Comparison of ENCODE assay signal across 8 cellular contexts in the genomic region with DNA sequence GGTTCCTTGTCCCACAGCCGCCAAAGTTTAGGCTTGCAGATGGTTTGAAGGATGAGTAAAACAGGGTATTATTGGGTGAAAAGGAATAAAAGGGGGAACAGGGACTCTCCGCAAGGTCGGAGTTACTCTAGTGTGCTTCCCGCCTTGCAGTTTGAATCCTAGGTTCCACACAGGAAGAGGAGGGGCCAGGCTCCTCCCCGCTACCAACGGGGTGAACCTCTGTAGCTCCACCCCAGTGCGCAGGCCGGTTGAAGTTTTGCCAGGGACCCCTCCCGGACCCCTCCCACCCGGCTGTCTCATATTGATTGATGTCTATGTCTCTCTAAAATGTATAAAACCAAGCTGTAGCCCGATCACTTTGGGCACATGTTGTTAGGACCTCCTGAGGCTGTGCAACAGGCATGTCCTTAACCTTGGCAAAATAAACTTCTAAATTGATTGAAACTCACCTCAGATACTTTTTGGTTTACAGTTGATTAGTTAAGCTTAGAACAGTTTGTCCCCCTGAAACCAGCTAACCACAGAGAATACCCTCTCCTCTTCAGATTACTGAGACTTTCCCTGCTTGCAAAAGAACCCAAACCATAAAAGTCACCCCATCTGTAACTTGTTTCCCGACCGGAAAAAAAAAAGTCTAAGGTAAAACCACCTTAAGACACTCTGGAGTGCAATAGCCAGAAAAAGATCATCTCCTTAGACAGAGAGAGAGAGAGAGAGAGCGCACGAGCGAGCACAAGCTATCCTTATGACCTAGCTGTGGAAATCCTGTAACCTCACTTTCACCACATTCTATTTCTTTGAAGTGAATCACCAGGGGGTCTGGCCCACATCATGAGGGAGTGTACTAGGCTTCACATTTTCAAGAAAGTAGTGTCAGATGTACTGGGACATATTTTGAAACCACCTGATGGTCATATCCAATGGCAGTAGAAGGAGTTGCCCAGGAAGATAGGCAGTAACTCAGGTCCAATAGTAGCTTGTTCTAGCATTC. TPM values are rescaled to one million over a fixed set of nuclear protein-coding genes. Genes with fewer than 3 reads are reported as not detected.
DNase-seq lines count a peak whose midpoint lies in the region; ATAC-seq and TF ChIP-seq lines count a peak whose summit lies in the region.

No MANE protein-coding gene starts in this region.

- H3K4me3 Mint-ChIP-seq in activated B cell treated with CpG ODN at 0.5 μM for 24 hours: peak overlapping the region; percentile 17
- no peak overlapping the region for H3K4me3 Mint-ChIP-seq in nephron progenitor cell

- DNase-seq in activated B cell treated with CpG ODN at 0.5 μM for 24 hours (no peak), nephron progenitor cell (peak; percentile 16), NCI-H82 treated with DMSO at 0.1 percent for 48 hours (lab: John Stamatoyannopoulos, UW; ENCODE audit: unreplicated experiment) (no peak), NCI-H2196 treated with DMSO at 0.1 percent for 48 hours (lab: John Stamatoyannopoulos, UW; ENCODE audit: unreplicated experiment) (no peak), NCI-H1436 treated with DMSO at 0.1 percent for 48 hours (lab: John Stamatoyannopoulos, UW) (no peak), hepatic stellate cell (ENCODE audit: low spot score) (no peak)

- peaks cover 2% of the 10 kb centered on the region for H3K4me1 Mint-ChIP-seq in activated B cell treated with CpG ODN at 0.5 μM for 24 hours
- H3K4me1 Mint-ChIP-seq in nephron progenitor cell: peaks cover 9% of the 10 kb centered on the region

- intact Hi-C loops in activated B cell treated with CpG ODN at 0.5 μM for 24 hours (cut with micrococcal nuclease): no loop called here

- no peak overlapping the region for H3K27ac Mint-ChIP-seq in activated B cell treated with CpG ODN at 0.5 μM for 24 hours
- H3K27ac Mint-ChIP-seq in nephron progenitor cell: no peak overlapping the region

- H3K27me3 Mint-ChIP-seq in activated B cell treated with CpG ODN at 0.5 μM for 24 hours (peaks cover 9% of the 10 kb centered on the region), nephron progenitor cell (ENCODE audit: low read depth, poor library complexity) (peaks cover 10% of the 10 kb centered on the region)

- POLR2A ChIA-PET in activated B cell treated with CpG ODN at 0.5 μM for 24 hours (lab: Charles Lee): no interaction called here

- in situ Hi-C loops in GM18951 (cut with MboI; ENCODE audit: low sequenced_read_pairs, unreplicated experiment): no loop called here

- TF ChIP-seq POLR2A in GM18951 (IDR thresholded peaks at IDR 0.05; ENCODE audit: extremely low read depth, insufficient read depth, insufficient read length): peak; percentile 17

- H3K9me3 Mint-ChIP-seq in activated B cell treated with CpG ODN at 0.5 μM for 24 hours (no peaks in the 10 kb centered on the region), nephron progenitor cell (no peaks in the 10 kb centered on the region)

- TF ChIP-seq CTCF in activated B cell treated with CpG ODN at 0.5 μM for 24 hours (IDR thresholded peaks at IDR 0.05) (no peak), nephron progenitor cell (IDR thresholded peaks at IDR 0.05) (no peak)

- ATAC-seq in HG02852 (IDR thresholded peaks at IDR 0.05; ENCODE audit: unreplicated experiment): peak; percentile 76
- peak; percentile 62 for ATAC-seq in activated B cell treated with CpG ODN at 0.5 μM for 24 hours (ENCODE audit: low read depth)

- CTCF ChIA-PET in activated B cell treated with CpG ODN at 0.5 μM for 24 hours (lab: Charles Lee): no interaction called here

- no peaks in the 10 kb centered on the region for H3K36me3 Mint-ChIP-seq in activated B cell treated with CpG ODN at 0.5 μM for 24 hours (ENCODE audit: low read depth)
- H3K36me3 Mint-ChIP-seq in nephron progenitor cell (ENCODE audit: low read depth): no peaks in the 10 kb centered on the region

RNA-seq across cellular contexts. Expression of gene GTF2F2, which starts 11.3 kb away (rescaled TPM):
- total RNA-seq in activated B cell treated with CpG ODN at 0.5 μM for 24 hours: 19.4 and 19.8 TPM in 2 replicates
